ENCODE assay signal across 23 cellular contexts in the genomic region with DNA sequence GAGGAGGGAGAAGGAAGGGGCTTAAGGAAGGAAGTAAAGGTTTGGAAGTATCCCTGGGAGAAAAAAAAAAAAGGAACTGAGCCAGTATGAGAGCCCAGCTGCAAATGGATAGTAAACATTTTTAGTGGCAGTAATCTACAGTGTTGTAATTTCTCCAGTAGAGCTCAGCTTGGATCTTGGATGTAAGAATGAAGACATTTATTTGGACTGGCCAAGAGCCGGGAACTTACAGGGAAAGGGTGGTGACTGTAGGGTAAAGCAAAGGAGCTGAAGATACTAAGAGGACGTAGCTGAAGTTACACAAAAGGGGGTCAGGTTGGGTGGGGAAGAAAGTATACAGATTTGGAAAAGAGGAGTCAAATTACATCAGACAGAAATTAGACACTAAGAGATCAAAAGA. TPM values are rescaled to one million over a fixed set of nuclear protein-coding genes. Genes with fewer than 3 reads are reported as not detected.
DNase-seq lines count a peak whose midpoint lies in the region; ATAC-seq and TF ChIP-seq lines count a peak whose summit lies in the region.
"Had no signal": no experiment of that assay in that cellular context is flagged by ENCODE, and none has a peak within 500 bp of the region (broad histone marks: within the 10 kb centered on the region; RNA-seq: fewer than 3 reads in every experiment).

No MANE protein-coding gene starts in this region.

- H3K9me2 ChIP-seq in PC-3 (replicated peaks; ENCODE audit: low read length) = no peaks in the 10 kb centered on the region

- H3K4me3 Mint-ChIP-seq in activated naive CD8-positive, alpha-beta T cell = no peak overlapping the region
- H3K4me3 Mint-ChIP-seq in activated naive CD8-positive, alpha-beta T cell treated with anti-CD3 and anti-CD28 coated beads, Interleukin-2, amount 50 U/mL, for 24 hours = no peak overlapping the region
- peak overlapping the region; percentile 72 for H3K4me3 Mint-ChIP-seq in endothelial cell (ENCODE audit: unreplicated experiment)
- H3K4me3 Mint-ChIP-seq: CD4-positive, alpha-beta T cell had no signal

- in situ Hi-C loops in HAP-1 (cut with MboI; ENCODE audit: low sequenced_read_pairs) = no loop called here

- H3F3A ChIP-seq in PC-3 (ENCODE audit: low read length, unreplicated experiment) = peaks cover 3% of the 10 kb centered on the region

- TF ChIP-seq CTCF in ascending aorta (IDR thresholded peaks at IDR 0.05) (no peak), endothelial cell (IDR thresholded peaks at IDR 0.05; ENCODE audit: unreplicated experiment) (no peak), thoracic aorta (IDR thresholded peaks at IDR 0.05) (no peak), PC-3 (conservative IDR thresholded peaks at IDR 0.05; ENCODE audit: low read depth, low read length) (no peak)

- no peaks in the 10 kb centered on the region for H3K27me3 Mint-ChIP-seq in activated naive CD8-positive, alpha-beta T cell
- H3K27me3 Mint-ChIP-seq in activated naive CD8-positive, alpha-beta T cell treated with anti-CD3 and anti-CD28 coated beads, Interleukin-2, amount 50 U/mL, for 24 hours = no peaks in the 10 kb centered on the region
- peaks cover 3% of the 10 kb centered on the region for H3K27me3 Mint-ChIP-seq in endothelial cell (ENCODE audit: unreplicated experiment)
- H3K27me3 Mint-ChIP-seq: CD4-positive, alpha-beta T cell had no signal

- H3K4me1 ChIP-seq in ascending aorta (peaks cover 0 to 19% of the 10 kb centered on the region in 2 donors), thoracic aorta (ENCODE audit: control insufficient read depth in 1 of 2, low read depth in 2 of 2) (peaks cover 22 to 36% of the 10 kb centered on the region in 2 donors), HAP-1 (peaks cover 6% of the 10 kb centered on the region), PC-3 (ENCODE audit: insufficient read depth, low read length) (peaks cover 23% of the 10 kb centered on the region)
- H3K4me1 ChIP-seq: BLaER1, Peyer's patch, SJCRH30 had no signal

- peak overlapping the region; percentile 64 for H3K27ac Mint-ChIP-seq in activated naive CD8-positive, alpha-beta T cell
- no peak overlapping the region for H3K27ac Mint-ChIP-seq in activated naive CD8-positive, alpha-beta T cell treated with anti-CD3 and anti-CD28 coated beads, Interleukin-2, amount 50 U/mL, for 24 hours
- no peak overlapping the region for H3K27ac Mint-ChIP-seq in endothelial cell (ENCODE audit: unreplicated experiment)
- H3K27ac Mint-ChIP-seq: CD4-positive, alpha-beta T cell had no signal

- CTCF ChIA-PET in PC-3 (lab: Charles Lee) = no interaction called here

- H3K9me3 Mint-ChIP-seq in activated naive CD8-positive, alpha-beta T cell (ENCODE audit: low read depth) = no peaks in the 10 kb centered on the region
- H3K9me3 Mint-ChIP-seq in activated naive CD8-positive, alpha-beta T cell treated with anti-CD3 and anti-CD28 coated beads, Interleukin-2, amount 50 U/mL, for 24 hours = peaks cover 7% of the 10 kb centered on the region
- peaks cover 4% of the 10 kb centered on the region for H3K9me3 Mint-ChIP-seq in endothelial cell (ENCODE audit: unreplicated experiment)

- no peak for ATAC-seq in activated naive CD8-positive, alpha-beta T cell treated with anti-CD3 and anti-CD28 coated beads, Interleukin-2, amount 50 U/mL, for 24 hours
- ATAC-seq in thoracic aorta (ENCODE audit: insufficient number of reproducible peaks, low FRiP score, low read depth) (peak; percentile 13), PC-3 (no peak), HG03354 (IDR thresholded peaks at IDR 0.05; ENCODE audit: poor library complexity, severe bottlenecking, unreplicated experiment) (no peak)

- no peak for DNase-seq in activated naive CD8-positive, alpha-beta T cell treated with anti-CD3 and anti-CD28 coated beads, Interleukin-2, amount 50 U/mL, for 24 hours
- DNase-seq in ascending aorta (ENCODE audit: low spot score in 2 of 2) (no peak), endothelial cell (ENCODE audit: low spot score) (no peak), thoracic aorta (ENCODE audit: low spot score) (no peak), HAP-1 (ENCODE audit: low spot score in 2 of 2) (no peak), PC-3 (no peak)
- DNase-seq: ACHN; CD4-positive, alpha-beta T cell; COR-L47; DMS79 treated with DMSO at 0.1 percent for 48 hours; NCI-H1694; NCI-H2081; NCI-H2171; NCI-H345; NCI-H524; NCI-H774; NK-92 treated with Interleukin-12 subunit alpha and Interleukin-12 subunit beta, amount 100 ng/mL, for 24 hours; Peyer's patch; SJCRH30 had no signal

- H3K27ac ChIP-seq in ascending aorta (peak overlapping the region; percentile 55 to 58), thoracic aorta (peak overlapping the region; percentile 75 to 81), PC-3 (ENCODE audit: low read length) (no peak overlapping the region)
- H3K27ac ChIP-seq: 22Rv1, BLaER1, Peyer's patch, SJCRH30 had no signal

- intact Hi-C loops in ascending aorta (cut with DNase I) = loop anchor here (2.0 kb wide), 1 partner anchor 14 kb away; a partner anchor contains a TSS
- intact Hi-C loops in PC-3 (cut with micrococcal nuclease) = no loop called here

- peaks cover 0 to 25% of the 10 kb centered on the region in 2 donors for H3K36me3 ChIP-seq in ascending aorta
- peaks cover 6% of the 10 kb centered on the region for H3K36me3 ChIP-seq in thoracic aorta
- H3K36me3 ChIP-seq in HAP-1 (replicated peaks) = peaks cover 71% of the 10 kb centered on the region
- H3K36me3 ChIP-seq in PC-3 (ENCODE audit: low read depth, low read length) = peaks cover 48% of the 10 kb centered on the region

- no peak overlapping the region for H2AFZ ChIP-seq in PC-3 (ENCODE audit: low read length)

- H4K20me1 ChIP-seq in PC-3 (ENCODE audit: low read length) = peaks cover 3% of the 10 kb centered on the region; the same call in 1 of the 2 replicates
- H4K20me1 ChIP-seq: BLaER1 had no signal

- no peak overlapping the region for H3K9ac ChIP-seq in PC-3 (ENCODE audit: low read length)
- H3K9ac ChIP-seq: BLaER1 had no signal

- H3K4me2 ChIP-seq in PC-3 (ENCODE audit: low read length) = no peak overlapping the region
- H3K4me2 ChIP-seq: BLaER1 had no signal

- POLR2A ChIA-PET in PC-3 (lab: Charles Lee; ENCODE audit: unreplicated experiment) = interaction anchor here (0.6 kb wide), 1 partner anchor 9 kb away, joined by 7 read pairs; no protein-coding TSS in a partner anchor

- H3K9me3 ChIP-seq in ascending aorta (no peaks in the 10 kb centered on the region), thoracic aorta (no peaks in the 10 kb centered on the region), HAP-1 (no peaks in the 10 kb centered on the region), PC-3 (ENCODE audit: low read length) (no peaks in the 10 kb centered on the region)
- H3K9me3 ChIP-seq: Peyer's patch, SJCRH30 had no signal

- H3K4me3 ChIP-seq in ascending aorta (no peak overlapping the region), thoracic aorta (no peak overlapping the region), HAP-1 (no peak overlapping the region), PC-3 (ENCODE audit: low read length) (no peak overlapping the region)
- H3K4me3 ChIP-seq: BLaER1, Peyer's patch, SJCRH30 had no signal

- BruUV-seq in PC-3 (replicated peaks; lab: Mats Ljungman, UMichigan) = no TSS peak

- H3K36me3 Mint-ChIP-seq in activated naive CD8-positive, alpha-beta T cell = peaks cover 42% of the 10 kb centered on the region
- H3K36me3 Mint-ChIP-seq in activated naive CD8-positive, alpha-beta T cell treated with anti-CD3 and anti-CD28 coated beads, Interleukin-2, amount 50 U/mL, for 24 hours (ENCODE audit: low read depth) = peaks cover 69% of the 10 kb centered on the region
- H3K36me3 Mint-ChIP-seq in endothelial cell (ENCODE audit: low read depth, unreplicated experiment) = peaks cover 42% of the 10 kb centered on the region

- peaks cover 38% of the 10 kb centered on the region for H3K79me2 ChIP-seq in PC-3 (ENCODE audit: low read length)

- peaks cover 9% of the 10 kb centered on the region for H3K4me1 Mint-ChIP-seq in activated naive CD8-positive, alpha-beta T cell (ENCODE audit: low read depth)
- peaks cover 27% of the 10 kb centered on the region for H3K4me1 Mint-ChIP-seq in activated naive CD8-positive, alpha-beta T cell treated with anti-CD3 and anti-CD28 coated beads, Interleukin-2, amount 50 U/mL, for 24 hours
- peaks cover 4% of the 10 kb centered on the region for H3K4me1 Mint-ChIP-seq in endothelial cell (ENCODE audit: unreplicated experiment)

- H3K27me3 ChIP-seq in ascending aorta = no peaks in the 10 kb centered on the region
- no peaks in the 10 kb centered on the region for H3K27me3 ChIP-seq in thoracic aorta (replicated peaks; ENCODE audit: insufficient read depth)
- H3K27me3 ChIP-seq in HAP-1 (ENCODE audit: low read depth) = no peaks in the 10 kb centered on the region
- no peaks in the 10 kb centered on the region for H3K27me3 ChIP-seq in PC-3 (ENCODE audit: low read length)
- H3K27me3 ChIP-seq: BLaER1, Peyer's patch, SJCRH30 had no signal

RNA-seq across cellular contexts. Expression of a gene that starts 13.5 kb away (rescaled TPM):
- 15.5 TPM for total RNA-seq in ascending aorta
- 14.0 TPM for total RNA-seq in endothelial cell (ENCODE audit: unreplicated experiment)
- total RNA-seq in thoracic aorta = 10 to 100 TPM; 26.8 to 52.8 TPM
- total RNA-seq in PC-3 (2014; rRNA removed) = 64.6 and 72.6 TPM in 2 replicates

RNA-seq across cellular contexts. Expression of a gene that starts 24.7 kb away (rescaled TPM):
- total RNA-seq in ascending aorta = 13.3 TPM
- 13.2 TPM for total RNA-seq in endothelial cell (ENCODE audit: unreplicated experiment)
- 10 to 100 TPM in 1 of 2 donors, 1 to 10 TPM in 1; 9.1 to 12.6 TPM for total RNA-seq in thoracic aorta
- total RNA-seq in PC-3 (2014; rRNA removed) = 5.8 and 9.1 TPM in 2 replicates
